In genomic region chr1:19814681-19815503, GRCh38 we compare ENCODE assay signal across 14 cellular contexts. TPM values are rescaled to one million over a fixed set of nuclear protein-coding genes. Genes with fewer than 3 reads are reported as not detected.
DNase-seq lines count a peak whose midpoint lies in the region; ATAC-seq, FAIRE-seq and TF ChIP-seq lines count a peak whose summit lies in the region.
"Had no signal": no experiment of that assay in that cellular context is flagged by ENCODE, and none has a peak within 500 bp of the region (broad histone marks: within the 10 kb centered on the region; RNA-seq: fewer than 3 reads in every experiment).

RNF186 (minus strand) TSS chr1:19815283; CDS start chr1:19815101, 182 bp downstream.

- H4K8ac ChIP-seq in H1 (ENCODE audit: extremely low read depth, insufficient read depth, low read length) (no peak within 1 kb of the TSS; the same call in 1 of the 2 replicates), trophoblast cell (ENCODE audit: low read depth, low read length) (no peak within 1 kb of the TSS)

- H4K12ac ChIP-seq in trophoblast cell (ENCODE audit: low read depth, low read length), result no peak within 1 kb of the TSS

- no peaks in the 10 kb centered on the region for H3K9me3 Mint-ChIP-seq in HFFc6

- peak within 1 kb of the TSS; percentile 65; the same call in 1 of the 2 replicates for H2BK15ac ChIP-seq in H1 (ENCODE audit: low read length)

- peak within 1 kb of the TSS; percentile 81 for H3K18ac ChIP-seq in H1 (ENCODE audit: extremely low read depth, low read length)
- no peak within 1 kb of the TSS for H3K18ac ChIP-seq in trophoblast cell (ENCODE audit: low read length)

- peak within 1 kb of the TSS; percentile 99 for H2BK12ac ChIP-seq in H1 (ENCODE audit: low read depth, low read length)
- no peak within 1 kb of the TSS for H2BK12ac ChIP-seq in trophoblast cell (ENCODE audit: low read length)

- H2AFZ ChIP-seq in H1 (ENCODE audit: low read length) (no peak within 1 kb of the TSS), trophoblast cell (ENCODE audit: insufficient read depth, low read length, poor library complexity) (no peak within 1 kb of the TSS)

- H3K9ac ChIP-seq in H1 (replicated peaks in 1 of 4; ENCODE audit: extremely low read depth in 1 of 4, low read depth in 3 of 4, low read length in 3 of 4) (0 out of 7 replicates have a peak within 1 kb of the TSS, but pooled peaks of 1 of the 4 experiments have one; percentile 5), trophoblast cell (ENCODE audit: low read length) (no peak within 1 kb of the TSS)

- no peak within 1 kb of the TSS for H3K56ac ChIP-seq in H1 (replicated peaks; ENCODE audit: insufficient read length, low read depth, low read length)

- H3K4me1 Mint-ChIP-seq in HFFc6 (ENCODE audit: low read depth), result 0 out of 2 replicates have a peak, but pooled peaks cover 13% of the 10 kb centered on the region

- H4K5ac ChIP-seq in H1 (ENCODE audit: insufficient read length, low read depth, low read length), result peak within 1 kb of the TSS; percentile 10

- no peak for ATAC-seq in GM18505 (IDR thresholded peaks at IDR 0.05; ENCODE audit: unreplicated experiment)
- ATAC-seq in GM19328 (IDR thresholded peaks at IDR 0.05; ENCODE audit: unreplicated experiment), result no peak
- ATAC-seq: GM12878 had no signal

- WGBS in H1 (ENCODE audit: extremely low coverage in 1 of 2, insufficient coverage in 1 of 2, insufficient read length in 1 of 2, insufficient replicate concordance in 2 of 2, low coverage in 1 of 2, low lambda C conversion rate in 2 of 2, missing lambda C conversion rate in 1 of 2), 2 experiments, result 93% methylated on average over 22 of the region's 22 CpGs; no CpG with 5 or more reads in 1 of the 2 experiments
- no CpG with 5 or more reads among the region's 22 CpGs for WGBS in trophoblast cell (ENCODE audit: extremely low coverage, insufficient coverage, insufficient read length)

- no peak for TF ChIP-seq EP300 in H1 (IDR thresholded peaks at IDR 0.05; ENCODE audit: borderline replicate concordance in 1 of 2, low read depth in 2 of 2, low read length in 2 of 2)

- TF ChIP-seq POLR2A in H1 (IDR thresholded peaks at IDR 0.05; ENCODE audit: control extremely low read depth in 1 of 2, low read depth in 2 of 2, low read length in 2 of 2), result no peak
- no peak for TF ChIP-seq POLR2A in GM18505 (IDR thresholded peaks at IDR 0.05; ENCODE audit: borderline replicate concordance, extremely low read depth, insufficient read depth, insufficient read length)

- H3K4me3 ChIP-seq in H1 (ENCODE audit: extremely low read depth in 1 of 4, insufficient read depth in 2 of 4, low read depth in 3 of 4, low read length in 4 of 4) (no peak within 1 kb of the TSS), trophoblast cell (ENCODE audit: low read depth, low read length) (no peak within 1 kb of the TSS)
- H3K4me3 ChIP-seq: GM12878 had no signal

- H3K23me2 ChIP-seq in H1 (ENCODE audit: low read depth, low read length), result no peaks in the 10 kb centered on the region

- H3K36me3 Mint-ChIP-seq in HFFc6 (ENCODE audit: low read depth), result no peaks in the 10 kb centered on the region

- H2BK120ac ChIP-seq in H1 (replicated peaks; ENCODE audit: low read depth, low read length), result peak within 1 kb of the TSS; percentile 99
- no peak within 1 kb of the TSS for H2BK120ac ChIP-seq in trophoblast cell (ENCODE audit: insufficient read depth, low read length, poor library complexity)

- peak within 1 kb of the TSS; percentile 93; the same call in 1 of the 2 replicates for H2AK5ac ChIP-seq in H1 (ENCODE audit: low read depth, low read length)
- no peak within 1 kb of the TSS for H2AK5ac ChIP-seq in trophoblast cell (ENCODE audit: low read length)

- peaks cover 22% of the 10 kb centered on the region for H3K27me3 Mint-ChIP-seq in HFFc6 (ENCODE audit: insufficient read depth)

- H3K4me2 ChIP-seq in H1 (ENCODE audit: insufficient read depth in 1 of 2, low read depth in 2 of 2, low read length in 2 of 2), result peak within 1 kb of the TSS; percentile 32 to 50; a peak in 2 of 4 replicates
- no peak within 1 kb of the TSS for H3K4me2 ChIP-seq in trophoblast cell (ENCODE audit: low read length)

- H3K79me2 ChIP-seq in H1 (ENCODE audit: control insufficient read depth in 1 of 2, insufficient read depth in 2 of 2, low read length in 2 of 2), result no peaks in the 10 kb centered on the region
- no peaks in the 10 kb centered on the region for H3K79me2 ChIP-seq in trophoblast cell (ENCODE audit: control insufficient read depth, insufficient read depth, low read length, poor library complexity)

- DNase-seq in DMS53 (lab: John Stamatoyannopoulos, UW), result peak; percentile 99
- peak; percentile 63 for DNase-seq in NCI-H2029 treated with DMSO at 0.1 percent for 48 hours (lab: John Stamatoyannopoulos, UW)
- DNase-seq in H1 (ENCODE audit: low read depth in 1 of 2, low spot score in 2 of 2), result no peak
- DNase-seq in trophoblast cell, result peak; percentile 7 to 59
- no peak for DNase-seq in occipital lobe (lab: John Stamatoyannopoulos, UW)
- DNase-seq in HFFc6, result no peak
- DNase-seq: activated CD4-positive, alpha-beta T cell treated with anti-CD3 and anti-CD28 coated beads for 1 hour; activated naive CD4-positive, alpha-beta T cell; foreskin fibroblast; midbrain; stimulated activated CD4-positive, alpha-beta T cell treated with anti-CD3 and anti-CD28 coated beads, Interleukin-15, amount 100 ng/mL, for 24 hours had no signal

- no peaks in the 10 kb centered on the region for H3K9me3 ChIP-seq in H1 (ENCODE audit: insufficient read depth in 2 of 2, low read depth in 1 of 2, low read length in 1 of 2)
- H3K9me3 ChIP-seq in trophoblast cell (ENCODE audit: insufficient read depth, low read depth, low read length), result no peaks in the 10 kb centered on the region

- H3K27me3 ChIP-seq in H1 (replicated peaks in 1 of 4; ENCODE audit: control insufficient read depth in 3 of 4, extremely low read depth in 1 of 4, insufficient read depth in 3 of 4, low read length in 3 of 4) (peaks cover 0 to 2% (median 0%) of the 10 kb centered on the region in 4 experiments; a peak in 1 of 7 replicates), trophoblast cell (ENCODE audit: insufficient read depth, low read length) (no peaks in the 10 kb centered on the region)

- H3K36me3 ChIP-seq in H1 (ENCODE audit: control insufficient read depth in 2 of 4, insufficient read depth in 4 of 4, low read length in 3 of 4) (no peaks in the 10 kb centered on the region), trophoblast cell (ENCODE audit: control insufficient read depth in 1 of 2, insufficient read depth in 2 of 2, low read length in 2 of 2) (no peaks in the 10 kb centered on the region)

- peak within 1 kb of the TSS; percentile 95; the same call in 1 of the 2 replicates for H2BK5ac ChIP-seq in H1 (ENCODE audit: low read depth, low read length)
- H2BK5ac ChIP-seq in trophoblast cell (ENCODE audit: low read depth, low read length, poor library complexity), result no peak within 1 kb of the TSS

- TF ChIP-seq RAD21 in H1 (IDR thresholded peaks at IDR 0.05 in 1 of 2, conservative IDR thresholded peaks at IDR 0.05 in 1 of 2; ENCODE audit: low read depth in 2 of 2, low read length in 2 of 2), result no peak

- TF ChIP-seq CTCF in H1 (IDR thresholded peaks at IDR 0.05; ENCODE audit: control extremely low read depth in 1 of 3, insufficient read depth in 1 of 3, low read depth in 1 of 3, low read length in 3 of 3) (no peak), HFFc6 (IDR thresholded peaks at IDR 0.05) (no peak)

- CTCF ChIA-PET in H1 (lab: Charles Lee; ENCODE audit: partially characterized antibody), result interaction anchor here (0.6 to 1.8 kb wide), 7 partner anchors 8 to 153 kb away, joined by 3 to 9 read pairs (median 3); no protein-coding TSS in a partner anchor

- POLR2A ChIA-PET in H1 (lab: Charles Lee; ENCODE audit: partially characterized antibody), result interaction anchor here (0.6 kb wide), 1 partner anchor 10 kb away, joined by 3 read pairs; no protein-coding TSS in a partner anchor

- H3K23ac ChIP-seq in H1 (ENCODE audit: insufficient read length) (no peak within 1 kb of the TSS), trophoblast cell (ENCODE audit: low read length) (no peak within 1 kb of the TSS)

- H3K4me3 Mint-ChIP-seq in HFFc6, result no peak within 1 kb of the TSS

- H3K4me1 ChIP-seq in H1 (replicated peaks in 1 of 4; ENCODE audit: control insufficient read depth in 3 of 4, insufficient read depth in 4 of 4, low read length in 3 of 4) (peaks cover 10 to 19% (median 11%) of the 10 kb centered on the region in 4 experiments), trophoblast cell (ENCODE audit: control insufficient read depth in 1 of 2, insufficient read depth in 2 of 2, low read length in 2 of 2) (peaks cover 0 to 2% of the 10 kb centered on the region in 2 experiments)

- H3K79me1 ChIP-seq in H1 (ENCODE audit: low read depth, low read length) (no peaks in the 10 kb centered on the region), trophoblast cell (ENCODE audit: low read length) (no peaks in the 10 kb centered on the region)

- no peak for FAIRE-seq in H1 (lab: Jason Lieb, UNC)
- FAIRE-seq: GM12878 had no signal

- H3K14ac ChIP-seq in H1 (ENCODE audit: insufficient read length) (no peak within 1 kb of the TSS), trophoblast cell (ENCODE audit: low read length) (no peak within 1 kb of the TSS)

- H4K91ac ChIP-seq in H1 (replicated peaks; ENCODE audit: insufficient read length, low read length) (peak within 1 kb of the TSS; percentile 78), trophoblast cell (ENCODE audit: low read depth, low read length) (no peak within 1 kb of the TSS)

- H2BK20ac ChIP-seq in H1 (ENCODE audit: low read length), result peak within 1 kb of the TSS; percentile 98

- H3K27ac ChIP-seq in H1 (ENCODE audit: low read depth, low read length) (peak within 1 kb of the TSS; percentile 64; the same call in 1 of the 2 replicates), trophoblast cell (ENCODE audit: low read depth, low read length) (no peak within 1 kb of the TSS)

- H3K4ac ChIP-seq in H1 (replicated peaks; ENCODE audit: insufficient read length, low read depth, low read length), result peak within 1 kb of the TSS; percentile 36
- H3K4ac ChIP-seq in trophoblast cell (ENCODE audit: low read depth, low read length), result no peak within 1 kb of the TSS

- no peak within 1 kb of the TSS for H3K27ac Mint-ChIP-seq in HFFc6

- no peaks in the 10 kb centered on the region for H4K20me1 ChIP-seq in H1 (replicated peaks in 1 of 2; ENCODE audit: control insufficient read depth in 1 of 2, insufficient read depth in 2 of 2, low read length in 2 of 2)

RNA-seq across cellular contexts. Expression of gene RNF186, which starts in this region (rescaled TPM):
- total RNA-seq in H1 (2021; fragmentation: NEBNext Ultra II Directional; extraction: Animal tissue kit (Norgen Biotek cat#: 25700)), result not detected in 2 replicates
- 0.05 TPM in 1 of 2 replicates, not detected in the other for polyA plus RNA-seq in H1 (2011; rRNA removed)
- not detected for polyA plus RNA-seq in H1 (2011; cell fraction: cytosol; rRNA removed)
- not detected for polyA plus RNA-seq in H1 (2011; cell fraction: nucleus; rRNA removed)
- not detected in 4 replicates for polyA plus RNA-seq in H1 (2012, experiment 1 of 2)
- not detected for polyA plus RNA-seq in H1 (2012, experiment 2 of 2)
- polyA plus RNA-seq in H1 (2013, experiment 1 of 2), result not detected
- not detected for polyA plus RNA-seq in H1 (2013, experiment 2 of 2)
- not detected in 2 replicates for polyA minus RNA-seq in H1 (2011; rRNA and poly(A)+ RNA removed)
- not detected for polyA minus RNA-seq in H1 (2011; cell fraction: cytosol; rRNA and poly(A)+ RNA removed)
- polyA minus RNA-seq in H1 (2011; cell fraction: nucleus; rRNA and poly(A)+ RNA removed), result not detected
- polyA plus RNA-seq in trophoblast cell (2013), result not detected in 2 replicates
- not detected for total RNA-seq in occipital lobe
- not detected for total RNA-seq in HFFc6 (2021; fragmentation: NEBNext Ultra II Directional; extraction: Animal tissue kit (Norgen Biotek cat#: 25700))
- total RNA-seq: GM12878 had no signal
- polyA plus RNA-seq: GM12878 had no signal

Comparison
In these comparisons a context has a peak if more than half of its experiments do, and no peak if none do; other contexts are left out.
1. DNase-seq: peak in DMS53 (single experiment), NCI-H2029 treated with DMSO at 0.1 percent for 48 hours (single experiment) and trophoblast cell (2 of 2); none in H1 (0 of 2), occipital lobe (single experiment) and HFFc6 (single experiment).